In genomic region chr19:6233051-6233826, GRCh38 we compare ENCODE assay signal across 12 cellular contexts. TPM values are rescaled to one million over a fixed set of nuclear protein-coding genes. Genes with fewer than 3 reads are reported as not detected.
DNase-seq lines count a peak whose midpoint lies in the region; ATAC-seq and TF ChIP-seq lines count a peak whose summit lies in the region.
"Had no signal": no experiment of that assay in that cellular context is flagged by ENCODE, and none has a peak within 500 bp of the region (broad histone marks: within the 10 kb centered on the region; RNA-seq: fewer than 3 reads in every experiment).

No MANE protein-coding gene starts in this region.

- CTCF ChIA-PET in AG04450 (lab: Charles Lee) (interaction anchor here (2.8 kb wide), 1 partner anchor 15 kb away, joined by 26 read pairs; no protein-coding TSS in a partner anchor), RWPE1 (lab: Yijun Ruan, JAX) (interaction anchor here (0.7 kb wide), 1 partner anchor 1312 kb away, joined by 4 read pairs; no protein-coding TSS in a partner anchor)

- peaks cover 35 to 41% of the 10 kb centered on the region in 2 experiments for H3K4me1 ChIP-seq in neutrophil (ENCODE audit: control insufficient read depth in 1 of 2, insufficient read depth in 1 of 2, low read depth in 1 of 2, low read length in 1 of 2)
- peaks cover 11% of the 10 kb centered on the region for H3K4me1 ChIP-seq in foreskin keratinocyte
- H3K4me1 ChIP-seq: colonic mucosa had no signal

- H3K36me3 ChIP-seq in neutrophil: peaks cover 15% of the 10 kb centered on the region
- H3K36me3 ChIP-seq: colonic mucosa had no signal

- no peaks in the 10 kb centered on the region for H3K27me3 ChIP-seq in AG04450 (ENCODE audit: control insufficient read depth, insufficient read depth, low read length)
- H3K27me3 ChIP-seq in neutrophil: no peaks in the 10 kb centered on the region
- no peaks in the 10 kb centered on the region for H3K27me3 ChIP-seq in foreskin keratinocyte
- H3K27me3 ChIP-seq: colonic mucosa had no signal

- H3K9me3 ChIP-seq in AG04450 (ENCODE audit: control insufficient read depth, insufficient read depth, low read length) (no peaks in the 10 kb centered on the region; the same call in 1 of the 2 replicates), neutrophil (no peaks in the 10 kb centered on the region)
- H3K9me3 ChIP-seq: colonic mucosa had no signal

- TF ChIP-seq CTCF in AG04450 (IDR thresholded peaks at IDR 0.05; ENCODE audit: low read depth, low read length) (no peak), RWPE1 (conservative IDR thresholded peaks at IDR 0.05; ENCODE audit: low read depth) (no peak), fibroblast of the aortic adventitia (IDR thresholded peaks at IDR 0.05; ENCODE audit: insufficient read depth, low read length) (no peak), neutrophil (IDR thresholded peaks at IDR 0.05) (no peak), foreskin keratinocyte (conservative IDR thresholded peaks at IDR 0.05) (no peak)

- H3K27ac ChIP-seq in AG04450 (ENCODE audit: low read depth, low read length): peak overlapping the region; percentile 93
- H3K27ac ChIP-seq in RWPE1: peak overlapping the region; percentile 99
- peak overlapping the region; percentile 62 for H3K27ac ChIP-seq in neutrophil
- H3K27ac ChIP-seq in foreskin keratinocyte: no peak overlapping the region
- H3K27ac ChIP-seq: colonic mucosa had no signal

- DNase-seq in AG04450 (ENCODE audit: low read depth, low spot score) (no peak), RWPE1 (ENCODE audit: low spot score) (no peak), fibroblast of the aortic adventitia (ENCODE audit: low read depth) (peak; percentile 60), foreskin keratinocyte (no peak), mesenteric fat pad (ENCODE audit: low spot score) (no peak)
- DNase-seq: colonic mucosa; NCI-H2107; SIG-M5; stimulated activated CD4-positive, alpha-beta T cell treated with anti-CD3 and anti-CD28 coated beads, Interleukin-2, amount 100 ng/mL, for 48 hours had no signal

- POLR2A ChIA-PET in AG04450 (lab: Yijun Ruan, JAX) (interaction anchor here (0.6 kb wide), 1 partner anchor 46 kb away, joined by 3 read pairs; no protein-coding TSS in a partner anchor), RWPE1 (lab: Yijun Ruan, JAX; ENCODE audit: low non-redundant PET) (interaction anchor here (1.2 kb wide), 1 partner anchor 65 kb away, joined by 3 read pairs; no protein-coding TSS in a partner anchor)

- H3K4me3 ChIP-seq in AG04450 (ENCODE audit: low read depth, low read length) (no peak overlapping the region; the same call in none of the 2 replicates), fibroblast of the aortic adventitia (ENCODE audit: low read depth, low read length) (no peak overlapping the region), neutrophil (ENCODE audit: low read depth in 1 of 2, low read length in 1 of 2) (peak overlapping the region; percentile 49 to 61)
- H3K4me3 ChIP-seq: colonic mucosa had no signal

- ATAC-seq in HG02623 (IDR thresholded peaks at IDR 0.05; ENCODE audit: unreplicated experiment): no peak
- ATAC-seq in foreskin keratinocyte: no peak
- ATAC-seq in HG02610 (IDR thresholded peaks at IDR 0.05; ENCODE audit: unreplicated experiment): no peak

RNA-seq across cellular contexts. Expression of gene MLLT1, which starts 46.5 kb away (rescaled TPM):
- 12.3 and 15.3 TPM in 2 replicates for polyA plus RNA-seq in AG04450 (2011; rRNA removed)
- polyA minus RNA-seq in AG04450 (2011; rRNA and poly(A)+ RNA removed): 17.5 and 18.0 TPM in 2 replicates
- total RNA-seq in fibroblast of the aortic adventitia (ENCODE audit: low replicate concordance): 7.8 and 16.6 TPM in 2 replicates
- total RNA-seq in foreskin keratinocyte: 18.9 and 24.4 TPM in 2 replicates
- 23.9 and 26.1 TPM in 2 replicates for polyA plus RNA-seq in foreskin keratinocyte
- 62.3 TPM for total RNA-seq in mesenteric fat pad

Comparison
In these comparisons a context has a peak if more than half of its experiments do, and no peak if none do; other contexts are left out.
1. H3K4me3 ChIP-seq: peak in neutrophil (2 of 2); none in AG04450 (single experiment) and fibroblast of the aortic adventitia (single experiment).